1 cellular context compared by ENCODE assay signal in the genomic region with DNA sequence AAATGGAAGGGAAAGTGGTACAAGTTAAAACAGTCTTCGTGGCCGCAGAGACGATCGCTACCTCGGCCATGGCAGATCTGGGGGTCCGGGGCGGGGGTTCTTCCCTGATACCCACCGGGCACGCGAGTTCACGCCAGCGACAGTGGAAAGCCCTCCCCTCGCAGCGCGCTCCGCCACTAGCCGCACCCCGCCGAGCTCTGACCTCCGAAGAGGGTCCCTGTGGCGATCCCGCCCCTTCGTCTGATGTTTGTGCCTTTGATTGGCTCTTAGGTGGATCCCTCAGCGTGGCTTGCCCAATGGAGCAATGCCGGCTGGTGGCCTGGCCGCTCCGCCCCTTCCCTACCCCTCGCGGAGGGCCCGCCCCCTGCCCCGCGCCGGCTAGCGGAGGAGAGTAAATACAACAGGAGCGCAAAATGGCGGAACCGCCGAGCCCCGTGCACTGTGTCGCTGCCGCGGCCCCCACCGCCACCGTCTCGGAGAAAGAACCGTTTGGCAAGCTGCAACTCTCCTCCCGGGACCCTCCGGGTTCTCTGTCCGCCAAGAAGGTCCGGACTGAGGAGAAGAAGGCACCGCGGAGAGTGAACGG.
A peak's percentile ranks its signal among the peaks of the same experiment; 100 is the strongest.
TF ChIP-seq lines count a peak whose summit lies in the region.

A gene (plus strand): TSS at position 403 of the 586 bp plus-strand sequence. CDS start 11 bp downstream, at position 414.

TF ChIP-seq in HepG2, 621 proteins besides CTCF, POLR2A, EP300 and RAD21 (continued from another document and continues in another):
- TF ChIP-seq, protein P1, sequence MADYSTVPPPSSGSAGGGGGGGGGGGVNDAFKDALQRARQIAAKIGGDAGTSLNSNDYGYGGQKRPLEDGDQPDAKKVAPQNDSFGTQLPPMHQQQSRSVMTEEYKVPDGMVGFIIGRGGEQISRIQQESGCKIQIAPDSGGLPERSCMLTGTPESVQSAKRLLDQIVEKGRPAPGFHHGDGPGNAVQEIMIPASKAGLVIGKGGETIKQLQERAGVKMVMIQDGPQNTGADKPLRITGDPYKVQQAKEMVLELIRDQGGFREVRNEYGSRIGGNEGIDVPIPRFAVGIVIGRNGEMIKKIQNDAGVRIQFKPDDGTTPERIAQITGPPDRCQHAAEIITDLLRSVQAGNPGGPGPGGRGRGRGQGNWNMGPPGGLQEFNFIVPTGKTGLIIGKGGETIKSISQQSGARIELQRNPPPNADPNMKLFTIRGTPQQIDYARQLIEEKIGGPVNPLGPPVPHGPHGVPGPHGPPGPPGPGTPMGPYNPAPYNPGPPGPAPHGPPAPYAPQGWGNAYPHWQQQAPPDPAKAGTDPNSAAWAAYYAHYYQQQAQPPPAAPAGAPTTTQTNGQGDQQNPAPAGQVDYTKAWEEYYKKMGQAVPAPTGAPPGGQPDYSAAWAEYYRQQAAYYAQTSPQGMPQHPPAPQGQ (CRISPR knock-in tag; IDR thresholded peaks at IDR 0.05; ENCODE audit: borderline replicate concordance), result no peak
- TF ChIP-seq AGO1 (IDR thresholded peaks at IDR 0.05; ENCODE audit: low read depth, low read length, poor library complexity, severe bottlenecking) (peak; percentile 52), ZNF556 (CRISPR knock-in tag; IDR thresholded peaks at IDR 0.05; ENCODE audit: borderline replicate concordance) (no peak; the same call in 1 of the 2 replicates), MIER2 (CRISPR knock-in tag; IDR thresholded peaks at IDR 0.05) (no peak), SAP130 (CRISPR knock-in tag; IDR thresholded peaks at IDR 0.05; ENCODE audit: low read depth) (peak; percentile 81), SMARCC2 (IDR thresholded peaks at IDR 0.05) (no peak), ZNF337 (CRISPR knock-in tag; IDR thresholded peaks at IDR 0.05; ENCODE audit: borderline replicate concordance, low read depth) (0 out of 2 replicates have a peak, but pooled peaks have one; percentile 25), ZNF44 (CRISPR knock-in tag; IDR thresholded peaks at IDR 0.05) (no peak), ZSCAN31 (CRISPR knock-in tag; IDR thresholded peaks at IDR 0.05; ENCODE audit: low read depth) (peak; percentile 64), ZFP90 (CRISPR knock-in tag; IDR thresholded peaks at IDR 0.05; ENCODE audit: borderline replicate concordance) (no peak), STAT5B (CRISPR knock-in tag; IDR thresholded peaks at IDR 0.05) (0 out of 2 replicates have a peak, but pooled peaks have one; percentile 13), ELF4 (CRISPR knock-in tag; IDR thresholded peaks at IDR 0.05; ENCODE audit: borderline replicate concordance) (peak; percentile 85; the same call in 1 of the 2 replicates), IRF2 (CRISPR knock-in tag; IDR thresholded peaks at IDR 0.05) (peak; percentile 48; the same call in 1 of the 2 replicates), ZMYM2 (CRISPR knock-in tag; IDR thresholded peaks at IDR 0.05) (no peak), SOX5 (CRISPR knock-in tag; IDR thresholded peaks at IDR 0.05; ENCODE audit: borderline replicate concordance) (peak; percentile 2; the same call in 1 of the 2 replicates), ZBTB7A (CRISPR knock-in tag; IDR thresholded peaks at IDR 0.05) (no peak; the same call in 1 of the 2 replicates), ZNF232 (CRISPR knock-in tag; IDR thresholded peaks at IDR 0.05; ENCODE audit: borderline replicate concordance) (peak; percentile 59; the same call in 1 of the 2 replicates), KDM2A (CRISPR knock-in tag; IDR thresholded peaks at IDR 0.05; ENCODE audit: borderline replicate concordance, low read depth) (peak; percentile 78; the same call in 1 of the 2 replicates), ZMYM4 (CRISPR knock-in tag; IDR thresholded peaks at IDR 0.05) (peak; percentile 76), BHLHE40 (IDR thresholded peaks at IDR 0.05; ENCODE audit: low read length) (peak; percentile 48; the same call in 1 of the 2 replicates), ZNF788 (CRISPR knock-in tag; IDR thresholded peaks at IDR 0.05; ENCODE audit: borderline replicate concordance) (peak; percentile 38; the same call in 1 of the 2 replicates), SSRP1 (CRISPR knock-in tag; IDR thresholded peaks at IDR 0.05) (no peak), GLI4 (CRISPR knock-in tag; IDR thresholded peaks at IDR 0.05; ENCODE audit: borderline replicate concordance) (no peak), JDP2 (CRISPR knock-in tag; IDR thresholded peaks at IDR 0.05; ENCODE audit: borderline replicate concordance) (no peak; the same call in 1 of the 2 replicates), ADNP (CRISPR knock-in tag; IDR thresholded peaks at IDR 0.05) (no peak), ZNF678 (CRISPR knock-in tag; IDR thresholded peaks at IDR 0.05) (peak; percentile 73; the same call in 1 of the 2 replicates), SKI (IDR thresholded peaks at IDR 0.05; ENCODE audit: partially characterized antibody) (peak; percentile 20), RORA (CRISPR knock-in tag; IDR thresholded peaks at IDR 0.05) (no peak), MIXL1 (CRISPR knock-in tag; IDR thresholded peaks at IDR 0.05) (peak; percentile 44; the same call in 1 of the 2 replicates), MBNL3 (CRISPR knock-in tag; conservative IDR thresholded peaks at IDR 0.05) (no peak), NAIF1 (CRISPR knock-in tag; IDR thresholded peaks at IDR 0.05; ENCODE audit: borderline replicate concordance) (0 out of 2 replicates have a peak, but pooled peaks have one; percentile 1), RFXAP (CRISPR knock-in tag; IDR thresholded peaks at IDR 0.05; ENCODE audit: borderline replicate concordance) (no peak), ZNF546 (CRISPR knock-in tag; conservative IDR thresholded peaks at IDR 0.05) (no peak), ZNF841 (CRISPR knock-in tag; IDR thresholded peaks at IDR 0.05; ENCODE audit: borderline replicate concordance) (no peak), ZNF670 (CRISPR knock-in tag; IDR thresholded peaks at IDR 0.05; ENCODE audit: borderline replicate concordance) (no peak), SP5 (CRISPR knock-in tag; IDR thresholded peaks at IDR 0.05; ENCODE audit: borderline replicate concordance, low read depth) (peak; percentile 64; the same call in 1 of the 2 replicates), SAFB2 (CRISPR knock-in tag; IDR thresholded peaks at IDR 0.05; ENCODE audit: borderline replicate concordance, low read depth) (no peak), KLF9 (CRISPR knock-in tag; IDR thresholded peaks at IDR 0.05; ENCODE audit: low read depth) (peak; percentile 93; the same call in 1 of the 2 replicates)
- TF ChIP-seq, protein P2, sequence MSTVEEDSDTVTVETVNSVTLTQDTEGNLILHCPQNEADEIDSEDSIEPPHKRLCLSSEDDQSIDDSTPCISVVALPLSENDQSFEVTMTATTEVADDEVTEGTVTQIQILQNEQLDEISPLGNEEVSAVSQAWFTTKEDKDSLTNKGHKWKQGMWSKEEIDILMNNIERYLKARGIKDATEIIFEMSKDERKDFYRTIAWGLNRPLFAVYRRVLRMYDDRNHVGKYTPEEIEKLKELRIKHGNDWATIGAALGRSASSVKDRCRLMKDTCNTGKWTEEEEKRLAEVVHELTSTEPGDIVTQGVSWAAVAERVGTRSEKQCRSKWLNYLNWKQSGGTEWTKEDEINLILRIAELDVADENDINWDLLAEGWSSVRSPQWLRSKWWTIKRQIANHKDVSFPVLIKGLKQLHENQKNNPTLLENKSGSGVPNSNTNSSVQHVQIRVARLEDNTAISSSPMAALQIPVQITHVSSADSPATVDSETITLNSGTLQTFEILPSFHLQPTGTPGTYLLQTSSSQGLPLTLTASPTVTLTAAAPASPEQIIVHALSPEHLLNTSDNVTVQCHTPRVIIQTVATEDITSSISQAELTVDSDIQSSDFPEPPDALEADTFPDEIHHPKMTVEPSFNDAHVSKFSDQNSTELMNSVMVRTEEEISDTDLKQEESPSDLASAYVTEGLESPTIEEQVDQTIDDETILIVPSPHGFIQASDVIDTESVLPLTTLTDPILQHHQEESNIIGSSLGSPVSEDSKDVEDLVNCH (CRISPR knock-in tag; IDR thresholded peaks at IDR 0.05), result no peak
- TF ChIP-seq, protein P3, sequence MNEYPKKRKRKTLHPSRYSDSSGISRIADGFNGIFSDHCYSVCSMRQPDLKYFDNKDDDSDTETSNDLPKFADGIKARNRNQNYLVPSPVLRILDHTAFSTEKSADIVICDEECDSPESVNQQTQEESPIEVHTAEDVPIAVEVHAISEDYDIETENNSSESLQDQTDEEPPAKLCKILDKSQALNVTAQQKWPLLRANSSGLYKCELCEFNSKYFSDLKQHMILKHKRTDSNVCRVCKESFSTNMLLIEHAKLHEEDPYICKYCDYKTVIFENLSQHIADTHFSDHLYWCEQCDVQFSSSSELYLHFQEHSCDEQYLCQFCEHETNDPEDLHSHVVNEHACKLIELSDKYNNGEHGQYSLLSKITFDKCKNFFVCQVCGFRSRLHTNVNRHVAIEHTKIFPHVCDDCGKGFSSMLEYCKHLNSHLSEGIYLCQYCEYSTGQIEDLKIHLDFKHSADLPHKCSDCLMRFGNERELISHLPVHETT (CRISPR knock-in tag; conservative IDR thresholded peaks at IDR 0.05), result 0 out of 2 replicates have a peak, but pooled peaks have one; percentile 30
- TF ChIP-seq, protein P4, sequence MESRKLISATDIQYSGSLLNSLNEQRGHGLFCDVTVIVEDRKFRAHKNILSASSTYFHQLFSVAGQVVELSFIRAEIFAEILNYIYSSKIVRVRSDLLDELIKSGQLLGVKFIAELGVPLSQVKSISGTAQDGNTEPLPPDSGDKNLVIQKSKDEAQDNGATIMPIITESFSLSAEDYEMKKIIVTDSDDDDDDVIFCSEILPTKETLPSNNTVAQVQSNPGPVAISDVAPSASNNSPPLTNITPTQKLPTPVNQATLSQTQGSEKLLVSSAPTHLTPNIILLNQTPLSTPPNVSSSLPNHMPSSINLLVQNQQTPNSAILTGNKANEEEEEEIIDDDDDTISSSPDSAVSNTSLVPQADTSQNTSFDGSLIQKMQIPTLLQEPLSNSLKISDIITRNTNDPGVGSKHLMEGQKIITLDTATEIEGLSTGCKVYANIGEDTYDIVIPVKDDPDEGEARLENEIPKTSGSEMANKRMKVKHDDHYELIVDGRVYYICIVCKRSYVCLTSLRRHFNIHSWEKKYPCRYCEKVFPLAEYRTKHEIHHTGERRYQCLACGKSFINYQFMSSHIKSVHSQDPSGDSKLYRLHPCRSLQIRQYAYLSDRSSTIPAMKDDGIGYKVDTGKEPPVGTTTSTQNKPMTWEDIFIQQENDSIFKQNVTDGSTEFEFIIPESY (CRISPR knock-in tag; IDR thresholded peaks at IDR 0.05), result no peak
- TF ChIP-seq, protein P5, sequence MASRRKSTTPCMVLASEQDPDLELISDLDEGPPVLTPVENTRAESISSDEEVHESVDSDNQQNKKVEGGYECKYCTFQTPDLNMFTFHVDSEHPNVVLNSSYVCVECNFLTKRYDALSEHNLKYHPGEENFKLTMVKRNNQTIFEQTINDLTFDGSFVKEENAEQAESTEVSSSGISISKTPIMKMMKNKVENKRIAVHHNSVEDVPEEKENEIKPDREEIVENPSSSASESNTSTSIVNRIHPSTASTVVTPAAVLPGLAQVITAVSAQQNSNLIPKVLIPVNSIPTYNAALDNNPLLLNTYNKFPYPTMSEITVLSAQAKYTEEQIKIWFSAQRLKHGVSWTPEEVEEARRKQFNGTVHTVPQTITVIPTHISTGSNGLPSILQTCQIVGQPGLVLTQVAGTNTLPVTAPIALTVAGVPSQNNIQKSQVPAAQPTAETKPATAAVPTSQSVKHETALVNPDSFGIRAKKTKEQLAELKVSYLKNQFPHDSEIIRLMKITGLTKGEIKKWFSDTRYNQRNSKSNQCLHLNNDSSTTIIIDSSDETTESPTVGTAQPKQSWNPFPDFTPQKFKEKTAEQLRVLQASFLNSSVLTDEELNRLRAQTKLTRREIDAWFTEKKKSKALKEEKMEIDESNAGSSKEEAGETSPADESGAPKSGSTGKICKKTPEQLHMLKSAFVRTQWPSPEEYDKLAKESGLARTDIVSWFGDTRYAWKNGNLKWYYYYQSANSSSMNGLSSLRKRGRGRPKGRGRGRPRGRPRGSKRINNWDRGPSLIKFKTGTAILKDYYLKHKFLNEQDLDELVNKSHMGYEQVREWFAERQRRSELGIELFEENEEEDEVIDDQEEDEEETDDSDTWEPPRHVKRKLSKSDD (CRISPR knock-in tag; IDR thresholded peaks at IDR 0.05; ENCODE audit: low read depth), result no peak
- TF ChIP-seq, protein P6, sequence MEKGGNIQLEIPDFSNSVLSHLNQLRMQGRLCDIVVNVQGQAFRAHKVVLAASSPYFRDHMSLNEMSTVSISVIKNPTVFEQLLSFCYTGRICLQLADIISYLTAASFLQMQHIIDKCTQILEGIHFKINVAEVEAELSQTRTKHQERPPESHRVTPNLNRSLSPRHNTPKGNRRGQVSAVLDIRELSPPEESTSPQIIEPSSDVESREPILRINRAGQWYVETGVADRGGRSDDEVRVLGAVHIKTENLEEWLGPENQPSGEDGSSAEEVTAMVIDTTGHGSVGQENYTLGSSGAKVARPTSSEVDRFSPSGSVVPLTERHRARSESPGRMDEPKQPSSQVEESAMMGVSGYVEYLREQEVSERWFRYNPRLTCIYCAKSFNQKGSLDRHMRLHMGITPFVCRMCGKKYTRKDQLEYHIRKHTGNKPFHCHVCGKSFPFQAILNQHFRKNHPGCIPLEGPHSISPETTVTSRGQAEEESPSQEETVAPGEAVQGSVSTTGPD (CRISPR knock-in tag; IDR thresholded peaks at IDR 0.05), result no peak
- TF ChIP-seq, protein P7, sequence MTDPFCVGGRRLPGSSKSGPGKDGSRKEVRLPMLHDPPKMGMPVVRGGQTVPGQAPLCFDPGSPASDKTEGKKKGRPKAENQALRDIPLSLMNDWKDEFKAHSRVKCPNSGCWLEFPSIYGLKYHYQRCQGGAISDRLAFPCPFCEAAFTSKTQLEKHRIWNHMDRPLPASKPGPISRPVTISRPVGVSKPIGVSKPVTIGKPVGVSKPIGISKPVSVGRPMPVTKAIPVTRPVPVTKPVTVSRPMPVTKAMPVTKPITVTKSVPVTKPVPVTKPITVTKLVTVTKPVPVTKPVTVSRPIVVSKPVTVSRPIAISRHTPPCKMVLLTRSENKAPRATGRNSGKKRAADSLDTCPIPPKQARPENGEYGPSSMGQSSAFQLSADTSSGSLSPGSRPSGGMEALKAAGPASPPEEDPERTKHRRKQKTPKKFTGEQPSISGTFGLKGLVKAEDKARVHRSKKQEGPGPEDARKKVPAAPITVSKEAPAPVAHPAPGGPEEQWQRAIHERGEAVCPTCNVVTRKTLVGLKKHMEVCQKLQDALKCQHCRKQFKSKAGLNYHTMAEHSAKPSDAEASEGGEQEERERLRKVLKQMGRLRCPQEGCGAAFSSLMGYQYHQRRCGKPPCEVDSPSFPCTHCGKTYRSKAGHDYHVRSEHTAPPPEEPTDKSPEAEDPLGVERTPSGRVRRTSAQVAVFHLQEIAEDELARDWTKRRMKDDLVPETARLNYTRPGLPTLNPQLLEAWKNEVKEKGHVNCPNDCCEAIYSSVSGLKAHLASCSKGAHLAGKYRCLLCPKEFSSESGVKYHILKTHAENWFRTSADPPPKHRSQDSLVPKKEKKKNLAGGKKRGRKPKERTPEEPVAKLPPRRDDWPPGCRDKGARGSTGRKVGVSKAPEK (CRISPR knock-in tag; IDR thresholded peaks at IDR 0.05; ENCODE audit: borderline replicate concordance), result no peak; the same call in 1 of the 2 replicates
